10 cellular contexts compared by ENCODE assay signal in the genomic region with DNA sequence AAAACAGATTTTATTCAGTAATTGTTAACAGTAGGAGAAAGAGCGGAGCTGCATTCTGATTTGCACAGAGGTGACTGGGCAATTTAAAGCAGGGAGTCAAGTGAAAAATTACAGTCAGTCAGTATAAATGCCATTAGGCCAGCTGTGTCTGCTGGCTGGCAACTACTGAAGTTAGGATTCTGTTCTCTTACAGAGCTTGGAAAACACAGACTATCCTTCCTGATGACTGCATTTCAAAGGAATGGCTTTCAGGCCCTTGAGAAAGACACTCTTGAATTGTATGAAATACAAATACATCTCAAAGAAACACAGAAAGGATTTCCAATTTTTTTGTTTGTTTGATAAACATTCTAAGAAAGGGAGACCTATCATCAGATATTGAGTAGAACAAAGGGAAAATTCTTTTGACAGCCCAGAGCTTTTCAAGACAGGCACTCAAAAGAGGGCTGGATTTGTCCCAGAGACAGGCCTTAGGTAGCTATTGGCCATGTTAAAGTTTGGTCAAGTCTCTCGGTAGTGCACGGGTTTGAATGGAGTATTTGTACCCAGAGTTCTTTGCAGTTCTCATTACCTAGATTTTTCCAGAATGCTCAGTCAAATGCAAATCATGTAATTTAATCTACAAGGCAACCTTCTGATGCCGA.
DNase-seq lines count a peak whose midpoint lies in the region; ATAC-seq and TF ChIP-seq lines count a peak whose summit lies in the region.
"Had no signal": no experiment of that assay in that cellular context is flagged by ENCODE, and none has a peak within 500 bp of the region (broad histone marks: within the 10 kb centered on the region; RNA-seq: fewer than 3 reads in every experiment).

No MANE protein-coding gene starts in this region.

- no peaks in the 10 kb centered on the region for H3K9me3 ChIP-seq in left ventricle myocardium inferior (replicated peaks)
- H3K9me3 ChIP-seq in sigmoid colon = no peaks in the 10 kb centered on the region
- H3K9me3 ChIP-seq in tibial nerve = no peaks in the 10 kb centered on the region

- H3K27ac ChIP-seq in GM23338 (ENCODE audit: low read depth) (peak overlapping the region; percentile 97), left ventricle myocardium inferior (replicated peaks) (peak overlapping the region; percentile 0), sigmoid colon (peak overlapping the region in 3 of 4 donors; percentile 5 to 44 (median 10)), tibial nerve (peak overlapping the region in 2 of 4 donors; percentile 41 to 62)

- peaks cover 29% of the 10 kb centered on the region for H3K36me3 Mint-ChIP-seq in GM23338 (ENCODE audit: low read depth)
- peaks cover 8% of the 10 kb centered on the region for H3K36me3 Mint-ChIP-seq in WTC11
- H3K36me3 Mint-ChIP-seq: stimulated activated naive B cell treated with anti-CD40 and anti-IgM and Interleukin-4, amounts not matched to agents 10 μg/mL and 1 μg/mL and 100 μg/mL, for 72 hours had no signal

- H3K9me2 ChIP-seq in GM23338 (ENCODE audit: insufficient read depth) = no peaks in the 10 kb centered on the region

- 83 to 84% methylated on average over 4 of the region's 4 CpGs for WGBS in sigmoid colon, 2 donors
- 48 to 50% methylated on average over 4 of the region's 4 CpGs for WGBS in tibial nerve, 2 donors

- H3K79me2 ChIP-seq in GM23338 (replicated peaks; ENCODE audit: insufficient read depth) = no peaks in the 10 kb centered on the region

- peaks cover 4% of the 10 kb centered on the region for H3K27me3 Mint-ChIP-seq in GM23338 (ENCODE audit: insufficient read depth, low read depth, poor library complexity)
- peaks cover 40% of the 10 kb centered on the region for H3K27me3 Mint-ChIP-seq in WTC11 (ENCODE audit: low read depth)
- H3K27me3 Mint-ChIP-seq: stimulated activated naive B cell treated with anti-CD40 and anti-IgM and Interleukin-4, amounts not matched to agents 10 μg/mL and 1 μg/mL and 100 μg/mL, for 72 hours had no signal

- POLR2A ChIA-PET in WTC11 (lab: Charles Lee) = no interaction called here

- ATAC-seq in GM23338 (no peak), WTC11 (no peak), HG03280 (IDR thresholded peaks at IDR 0.05; ENCODE audit: unreplicated experiment) (no peak)

- peaks cover 2% of the 10 kb centered on the region; the same call in 1 of the 2 replicates for H3F3A ChIP-seq in GM23338 (replicated peaks; ENCODE audit: low read depth)

- DNase-seq in GM23338 (ENCODE audit: low spot score) (peak; percentile 52), WTC11 (ENCODE audit: low spot score) (no peak), left ventricle myocardium inferior (no peak), sigmoid colon (no peak), NCI-H82 (lab: John Stamatoyannopoulos, UW) (no peak), tibial nerve (ENCODE audit: low spot score in 2 of 2) (no peak), GM10266 (ENCODE audit: extremely low spot score) (no peak)
- DNase-seq: activated CD4-positive, alpha-beta T cell treated with anti-CD3 and anti-CD28 coated beads, Interleukin-2, amount 10 ng/mL, durations not matched to agents 7 days and 5 days; stimulated activated naive B cell treated with anti-CD40 and anti-IgM and Interleukin-4, amounts not matched to agents 10 μg/mL and 1 μg/mL and 100 μg/mL, for 72 hours had no signal

- TF ChIP-seq CTCF in GM23338 (conservative IDR thresholded peaks at IDR 0.05; ENCODE audit: low read depth in 2 of 2) (no peak), WTC11 (IDR thresholded peaks at IDR 0.05) (no peak), left ventricle myocardium inferior (IDR thresholded peaks at IDR 0.05; ENCODE audit: borderline replicate concordance) (no peak), sigmoid colon (IDR thresholded peaks at IDR 0.05) (no peak), tibial nerve (IDR thresholded peaks at IDR 0.05) (no peak), GM10266 (IDR thresholded peaks at IDR 0.05; ENCODE audit: control insufficient read depth, insufficient read depth, low read depth, missing control alignments) (no peak)

- H3K9me3 Mint-ChIP-seq in GM23338 = peaks cover 11% of the 10 kb centered on the region
- H3K9me3 Mint-ChIP-seq in WTC11 = peaks cover 6% of the 10 kb centered on the region

- peak overlapping the region; percentile 81 for H3K27ac Mint-ChIP-seq in GM23338
- peak overlapping the region; percentile 88 for H3K27ac Mint-ChIP-seq in WTC11
- H3K27ac Mint-ChIP-seq: activated CD4-positive, alpha-beta T cell treated with anti-CD3 and anti-CD28 coated beads, Interleukin-2, amount 10 ng/mL, durations not matched to agents 7 days and 5 days; stimulated activated naive B cell treated with anti-CD40 and anti-IgM and Interleukin-4, amounts not matched to agents 10 μg/mL and 1 μg/mL and 100 μg/mL, for 72 hours had no signal

- no peak overlapping the region for H2AFZ ChIP-seq in GM23338

- intact Hi-C loops in left ventricle myocardium inferior (cut with micrococcal nuclease) = loop anchor here (10.0 kb wide), 1 partner anchor 239 kb away; no protein-coding TSS in a partner anchor
- intact Hi-C loops in sigmoid colon (cut with DNase I) = loop anchor here (10.0 kb wide), 1 partner anchor 239 kb away; no protein-coding TSS in a partner anchor

- no peaks in the 10 kb centered on the region for H4K20me1 ChIP-seq in GM23338 (replicated peaks; ENCODE audit: insufficient read depth)

- no peak for TF ChIP-seq EP300 in sigmoid colon (IDR thresholded peaks at IDR 0.05)
- no peak for TF ChIP-seq EP300 in tibial nerve (IDR thresholded peaks at IDR 0.05)

- TF ChIP-seq POLR2A in sigmoid colon (IDR thresholded peaks at IDR 0.05) (no peak), tibial nerve (IDR thresholded peaks at IDR 0.05) (no peak)

- H3K4me3 Mint-ChIP-seq in GM23338 (no peak overlapping the region), WTC11 (no peak overlapping the region)
- H3K4me3 Mint-ChIP-seq: activated CD4-positive, alpha-beta T cell treated with anti-CD3 and anti-CD28 coated beads, Interleukin-2, amount 10 ng/mL, durations not matched to agents 7 days and 5 days; stimulated activated naive B cell treated with anti-CD40 and anti-IgM and Interleukin-4, amounts not matched to agents 10 μg/mL and 1 μg/mL and 100 μg/mL, for 72 hours had no signal

- H3K4me1 Mint-ChIP-seq in GM23338 (peaks cover 53% of the 10 kb centered on the region), WTC11 (peaks cover 70% of the 10 kb centered on the region)

- H3K4me1 ChIP-seq in GM23338 (ENCODE audit: insufficient read depth) (peaks cover 48% of the 10 kb centered on the region), left ventricle myocardium inferior (peaks cover 15% of the 10 kb centered on the region), sigmoid colon (peaks cover 0 to 21% (median 18%) of the 10 kb centered on the region in 4 donors), tibial nerve (peaks cover 0 to 34% (median 2%) of the 10 kb centered on the region in 4 donors)

- no peak overlapping the region for H3K4me2 ChIP-seq in GM23338

- CTCF ChIA-PET in WTC11 (lab: Charles Lee) = interaction anchor here (0.6 to 2.4 kb wide), 3 partner anchors 36 to 628 kb away, joined by 4 to 20 read pairs (median 5); no protein-coding TSS in a partner anchor

- no peaks in the 10 kb centered on the region for H3K36me3 ChIP-seq in GM23338 (ENCODE audit: insufficient read depth)
- H3K36me3 ChIP-seq in left ventricle myocardium inferior = no peaks in the 10 kb centered on the region
- no peaks in the 10 kb centered on the region for H3K36me3 ChIP-seq in sigmoid colon
- no peaks in the 10 kb centered on the region for H3K36me3 ChIP-seq in tibial nerve

- H3K4me3 ChIP-seq in GM23338 (no peak overlapping the region), left ventricle myocardium inferior (no peak overlapping the region), sigmoid colon (no peak overlapping the region), tibial nerve (no peak overlapping the region)

- no peaks in the 10 kb centered on the region for H3K27me3 ChIP-seq in GM23338 (ENCODE audit: insufficient read depth)
- no peaks in the 10 kb centered on the region for H3K27me3 ChIP-seq in left ventricle myocardium inferior (ENCODE audit: low read depth)
- H3K27me3 ChIP-seq in sigmoid colon = no peaks in the 10 kb centered on the region
- H3K27me3 ChIP-seq in tibial nerve = no peaks in the 10 kb centered on the region

TF ChIP-seq in GM23338, 12 proteins besides CTCF, POLR2A, EP300 and RAD21 (continues in another document):
- no peak for TF ChIP-seq EZH2 (IDR thresholded peaks at IDR 0.05; ENCODE audit: low read depth, unreplicated experiment)
- no peak for TF ChIP-seq JUNB (IDR thresholded peaks at IDR 0.05; ENCODE audit: unreplicated experiment)

TF ChIP-seq in WTC11, 78 proteins besides CTCF, POLR2A, EP300 and RAD21:
- no peak for TF ChIP-seq CREM (CRISPR knock-in tag; IDR thresholded peaks at IDR 0.05)
- TF ChIP-seq, protein P1, sequence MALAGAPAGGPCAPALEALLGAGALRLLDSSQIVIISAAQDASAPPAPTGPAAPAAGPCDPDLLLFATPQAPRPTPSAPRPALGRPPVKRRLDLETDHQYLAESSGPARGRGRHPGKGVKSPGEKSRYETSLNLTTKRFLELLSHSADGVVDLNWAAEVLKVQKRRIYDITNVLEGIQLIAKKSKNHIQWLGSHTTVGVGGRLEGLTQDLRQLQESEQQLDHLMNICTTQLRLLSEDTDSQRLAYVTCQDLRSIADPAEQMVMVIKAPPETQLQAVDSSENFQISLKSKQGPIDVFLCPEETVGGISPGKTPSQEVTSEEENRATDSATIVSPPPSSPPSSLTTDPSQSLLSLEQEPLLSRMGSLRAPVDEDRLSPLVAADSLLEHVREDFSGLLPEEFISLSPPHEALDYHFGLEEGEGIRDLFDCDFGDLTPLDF (CRISPR knock-in tag; IDR thresholded peaks at IDR 0.05) = no peak
